Comparison of ENCODE assay signal across 12 cellular contexts in genomic region chr1:63705058-63705457, GRCh38.
A peak's percentile ranks its signal among the peaks of the same experiment; 100 is the strongest.
DNase-seq lines count a peak whose midpoint lies in the region; ATAC-seq lines count a peak whose summit lies in the region.
"Had no signal": no experiment of that assay in that cellular context is flagged by ENCODE, and none has a peak within 500 bp of the region (broad histone marks: within the 10 kb centered on the region; RNA-seq: fewer than 3 reads in every experiment).

No MANE protein-coding gene starts in this region.

- H3K4me1 Mint-ChIP-seq in stimulated activated memory B cell treated with anti-CD40 and anti-IgM and Interleukin-4, amounts not matched to agents 10 μg/mL and 1 μg/mL and 100 μg/mL, for 72 hours: peaks cover 4% of the 10 kb centered on the region

- no peaks in the 10 kb centered on the region for H3K36me3 Mint-ChIP-seq in stimulated activated memory B cell treated with anti-CD40 and anti-IgM and Interleukin-4, amounts not matched to agents 10 μg/mL and 1 μg/mL and 100 μg/mL, for 72 hours

- H3K4me3 Mint-ChIP-seq in stimulated activated memory B cell treated with anti-CD40 and anti-IgM and Interleukin-4, amounts not matched to agents 10 μg/mL and 1 μg/mL and 100 μg/mL, for 72 hours: no peak overlapping the region
- H3K4me3 Mint-ChIP-seq: activated B cell treated with CpG ODN at 0.5 μM for 24 hours had no signal

- peaks cover 57% of the 10 kb centered on the region for H3K27me3 Mint-ChIP-seq in stimulated activated memory B cell treated with anti-CD40 and anti-IgM and Interleukin-4, amounts not matched to agents 10 μg/mL and 1 μg/mL and 100 μg/mL, for 72 hours

- DNase-seq in DMS53 treated with DMSO at 0.1 percent for 48 hours (lab: John Stamatoyannopoulos, UW; ENCODE audit: unreplicated experiment): peak; percentile 86
- DNase-seq in kidney glomerular epithelial cell (lab: John Stamatoyannopoulos, UW): peak; percentile 34
- no peak for DNase-seq in SIG-M5 (lab: John Stamatoyannopoulos, UW)
- DNase-seq in head of caudate nucleus: no peak
- DNase-seq in DMS 273 treated with DMSO at 0.1 percent for 48 hours (lab: John Stamatoyannopoulos, UW): no peak
- DNase-seq: activated B cell treated with CpG ODN at 0.5 μM for 24 hours, GOT3, left cardiac atrium had no signal

- no peaks in the 10 kb centered on the region for H3K9me3 Mint-ChIP-seq in stimulated activated memory B cell treated with anti-CD40 and anti-IgM and Interleukin-4, amounts not matched to agents 10 μg/mL and 1 μg/mL and 100 μg/mL, for 72 hours
- H3K9me3 Mint-ChIP-seq: activated B cell treated with CpG ODN at 0.5 μM for 24 hours had no signal

- H3K27ac Mint-ChIP-seq in stimulated activated memory B cell treated with anti-CD40 and anti-IgM and Interleukin-4, amounts not matched to agents 10 μg/mL and 1 μg/mL and 100 μg/mL, for 72 hours: no peak overlapping the region
- H3K27ac Mint-ChIP-seq: activated B cell treated with CpG ODN at 0.5 μM for 24 hours had no signal

- ATAC-seq in GM21447 (IDR thresholded peaks at IDR 0.05; ENCODE audit: unreplicated experiment) (peak; percentile 89), HG03135 (IDR thresholded peaks at IDR 0.05; ENCODE audit: unreplicated experiment) (peak; percentile 96)
- ATAC-seq in stimulated activated memory B cell treated with anti-CD40 and anti-IgM and Interleukin-4, amounts not matched to agents 10 μg/mL and 1 μg/mL and 100 μg/mL, for 72 hours: no peak
- ATAC-seq: K562, left cardiac atrium had no signal

- intact Hi-C loops in head of caudate nucleus (cut with DNase I): no loop called here

Comparison
In these comparisons a context has a peak if more than half of its experiments do, and no peak if none do; other contexts are left out.
1. DNase-seq: peak in DMS53 treated with DMSO at 0.1 percent for 48 hours (single experiment) and kidney glomerular epithelial cell (single experiment); none in SIG-M5 (single experiment), head of caudate nucleus (0 of 42) and DMS 273 treated with DMSO at 0.1 percent for 48 hours (single experiment).